ENCODE assay signal across 14 cellular contexts in the genomic region with DNA sequence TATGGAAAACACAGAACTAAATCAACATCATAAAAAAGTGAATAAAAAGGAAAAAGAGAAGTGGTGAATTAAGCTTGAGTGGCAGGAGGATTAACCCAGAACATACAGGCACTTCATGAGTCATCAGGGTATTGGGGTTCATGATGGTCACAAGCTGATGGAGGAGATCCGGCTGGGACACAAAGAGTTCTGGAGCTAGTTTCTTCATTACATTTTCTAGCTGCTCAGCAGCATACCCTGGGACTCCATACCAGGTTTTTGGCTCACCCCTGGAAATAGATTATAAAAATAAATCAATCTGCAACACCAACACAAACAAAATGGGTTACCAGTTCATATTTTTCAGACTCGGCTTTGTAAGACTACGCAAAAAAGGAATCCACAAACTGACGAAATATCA. TPM values are rescaled to one million over a fixed set of nuclear protein-coding genes. Genes with fewer than 3 reads are reported as not detected.
DNase-seq lines count a peak whose midpoint lies in the region; ATAC-seq and TF ChIP-seq lines count a peak whose summit lies in the region.
"Had no signal": no experiment of that assay in that cellular context is flagged by ENCODE, and none has a peak within 500 bp of the region (broad histone marks: within the 10 kb centered on the region; RNA-seq: fewer than 3 reads in every experiment).

No MANE protein-coding gene starts in this region.

- DNase-seq in A172 (ENCODE audit: low spot score): peak; percentile 18
- DNase-seq in ELR (ENCODE audit: low read depth): peak; percentile 1
- DNase-seq in MV-4-11 (lab: John Stamatoyannopoulos, UW): peak; percentile 88
- peak; percentile 20 for DNase-seq in amniotic epithelial cell (ENCODE audit: low read depth)
- DNase-seq in OCI-LY7 (ENCODE audit: low spot score): no peak
- DNase-seq in mucosa of descending colon: no peak
- no peak for DNase-seq in dermis blood vessel endothelial cell
- DNase-seq in tibial nerve (ENCODE audit: low spot score in 2 of 2): no peak
- DNase-seq: DMS 273 treated with DMSO at 0.1 percent for 48 hours, EL, Kasumi-1, NCI-H1092, NCI-H1694 treated with DMSO at 0.1 percent for 48 hours had no signal

- BruUV-seq in OCI-LY7 (replicated peaks; lab: Mats Ljungman, UMichigan): no TSS peak

- intact Hi-C loops in OCI-LY7 (cut with micrococcal nuclease; ENCODE audit: unreplicated experiment): loop anchor here (5.0 kb wide), 1 partner anchor 245 kb away; no protein-coding TSS in a partner anchor
- intact Hi-C loops in mucosa of descending colon (cut with DNase I, micrococcal nuclease): no loop called here

- H3K4me3 ChIP-seq in OCI-LY7 (ENCODE audit: low read depth, low read length, poor library complexity, severe bottlenecking) (no peak overlapping the region), mucosa of descending colon (no peak overlapping the region), tibial nerve (no peak overlapping the region)
- H3K4me3 ChIP-seq: SJSA1 had no signal

- no peaks in the 10 kb centered on the region for H3K4me1 ChIP-seq in OCI-LY7 (ENCODE audit: insufficient read depth, low read length, poor library complexity, severe bottlenecking)
- no peaks in the 10 kb centered on the region for H3K4me1 ChIP-seq in mucosa of descending colon (ENCODE audit: low read depth)
- no peaks in the 10 kb centered on the region for H3K4me1 ChIP-seq in tibial nerve
- H3K4me1 ChIP-seq: SJSA1 had no signal

- H4K20me1 ChIP-seq in OCI-LY7 (ENCODE audit: insufficient read depth, low read length): no peaks in the 10 kb centered on the region

- no peak overlapping the region for H2AFZ ChIP-seq in OCI-LY7 (ENCODE audit: low read length)

- no peak for TF ChIP-seq EP300 in tibial nerve (IDR thresholded peaks at IDR 0.05)

- H3K36me3 ChIP-seq in OCI-LY7 (ENCODE audit: insufficient read depth, low read length): no peaks in the 10 kb centered on the region
- no peaks in the 10 kb centered on the region for H3K36me3 ChIP-seq in mucosa of descending colon (ENCODE audit: low read depth)
- peaks cover 0 to 86% (median 7%) of the 10 kb centered on the region in 3 donors for H3K36me3 ChIP-seq in tibial nerve

- CTCF ChIA-PET in OCI-LY7 (lab: Charles Lee; ENCODE audit: unreplicated experiment): no interaction called here

- WGBS in tibial nerve, 2 donors: 57 to 63% methylated on average over 4 of the region's 4 CpGs

- no peaks in the 10 kb centered on the region for H3K9me2 ChIP-seq in OCI-LY7 (ENCODE audit: insufficient read depth, low read length)

- no peaks in the 10 kb centered on the region for H3K27me3 ChIP-seq in tibial nerve
- H3K27me3 ChIP-seq: SJSA1 had no signal

- no peak for TF ChIP-seq POLR2A in tibial nerve (IDR thresholded peaks at IDR 0.05)

- H3K27ac ChIP-seq in OCI-LY7 (ENCODE audit: low read depth, low read length, poor library complexity, severe bottlenecking) (no peak overlapping the region), tibial nerve (no peak overlapping the region)
- H3K27ac ChIP-seq: SJSA1 had no signal

- no peak overlapping the region for H3K4me2 ChIP-seq in OCI-LY7 (ENCODE audit: low read length)

- no peak for TF ChIP-seq CTCF in OCI-LY7 (conservative IDR thresholded peaks at IDR 0.05; ENCODE audit: low read length)
- no peak for TF ChIP-seq CTCF in mucosa of descending colon (IDR thresholded peaks at IDR 0.05)
- no peak for TF ChIP-seq CTCF in tibial nerve (IDR thresholded peaks at IDR 0.05)

- POLR2A ChIA-PET in OCI-LY7 (lab: Charles Lee): interaction anchor here (0.9 kb wide), 1 partner anchor 17 kb away, joined by 3 read pairs; no protein-coding TSS in a partner anchor

- no peaks in the 10 kb centered on the region for H3K79me2 ChIP-seq in OCI-LY7 (ENCODE audit: insufficient read depth, low read depth, low read length)

- no peak for ATAC-seq in mucosa of descending colon

- H3K9me3 ChIP-seq in OCI-LY7 (ENCODE audit: low read length) (no peaks in the 10 kb centered on the region), mucosa of descending colon (no peaks in the 10 kb centered on the region), tibial nerve (no peaks in the 10 kb centered on the region)
- H3K9me3 ChIP-seq: SJSA1 had no signal

RNA-seq across cellular contexts. Expression of a gene that starts 42.5 kb away (rescaled TPM):
- total RNA-seq in A172 (2014; rRNA removed; shearing (Covaris generic)): not detected in 2 replicates
- total RNA-seq in OCI-LY7 (2014; rRNA removed; shearing (Covaris generic)): not detected in 2 replicates
- not detected in 2 replicates for total RNA-seq in OCI-LY7 (2022)
- total RNA-seq in mucosa of descending colon: under 1 TPM in 2 of 3 donors, not detected in 1; 0.16 to 0.43 TPM
- under 0.01 TPM in 1 of 2 replicates, not detected in the other for total RNA-seq in dermis blood vessel endothelial cell
- total RNA-seq in tibial nerve: under 1 TPM in 1 of 4 donors, not detected in 3; under 0.01 TPM
- total RNA-seq: SJSA1 had no signal

RNA-seq across cellular contexts. Expression of a gene that starts 55.4 kb away (rescaled TPM):
- 58.6 and 59.2 TPM in 2 replicates for total RNA-seq in A172 (2014; rRNA removed; shearing (Covaris generic))
- total RNA-seq in OCI-LY7 (2014; rRNA removed; shearing (Covaris generic)): not detected in 2 replicates
- not detected in 2 replicates for total RNA-seq in OCI-LY7 (2022)
- total RNA-seq in mucosa of descending colon: 10 to 100 TPM; 64.7 to 92.7 (median 68.1) TPM
- 76.3 and 89.0 TPM in 2 replicates for total RNA-seq in dermis blood vessel endothelial cell
- total RNA-seq in tibial nerve: 10 to 100 TPM; 39.8 to 61.5 (median 41.2) TPM

RNA-seq across cellular contexts. Expression of a gene that starts 58.0 kb away (rescaled TPM):
- not detected in 2 replicates for total RNA-seq in A172 (2014; rRNA removed; shearing (Covaris generic))
- total RNA-seq in OCI-LY7 (2014; rRNA removed; shearing (Covaris generic)): not detected in 2 replicates
- total RNA-seq in OCI-LY7 (2022): not detected in 2 replicates
- 1 to 10 TPM in 2 of 3 donors, under 1 TPM in 1; 0.69 to 1.3 (median 1.0) TPM for total RNA-seq in mucosa of descending colon
- total RNA-seq in dermis blood vessel endothelial cell: 0.51 TPM in 1 of 2 replicates, not detected in the other
- total RNA-seq in tibial nerve: not detected
- total RNA-seq: SJSA1 had no signal

Comparison
In these comparisons a context has a peak if more than half of its experiments do, and no peak if none do; other contexts are left out.
1. DNase-seq: peak in A172 (single experiment), ELR (single experiment), MV-4-11 (single experiment) and amniotic epithelial cell (single experiment); none in OCI-LY7 (single experiment), mucosa of descending colon (0 of 3), dermis blood vessel endothelial cell (single experiment) and tibial nerve (0 of 2).
2. RNA of a gene that starts 55.4 kb away (total RNA-seq): 76.3 to 89.0 TPM in dermis blood vessel endothelial cell, 64.7 to 92.7 TPM in mucosa of descending colon, 58.6 to 59.2 TPM in A172 and 39.8 to 61.5 TPM in tibial nerve; not detected in OCI-LY7; every median in the first group is over 10 times any median in the second.